Comparison of ENCODE assay signal across 18 cellular contexts in genomic region chr1:227300682-227301081, GRCh38.
"Had no signal": no experiment of that assay in that cellular context is flagged by ENCODE, and none has a peak within 500 bp of the region (broad histone marks: within the 10 kb centered on the region; RNA-seq: fewer than 3 reads in every experiment).

No MANE protein-coding gene starts in this region.

- H3K4me1 Mint-ChIP-seq: nephron progenitor cell; stimulated activated effector memory CD8-positive, alpha-beta T cell treated with anti-CD3 and anti-CD28 coated beads, Interleukin-12 subunit alpha, Interleukin-12 subunit beta, amount 100 ng/mL, for 72 hours had no signal

- ATAC-seq: gastrocnemius medialis; heart right ventricle; naive thymus-derived CD4-positive, alpha-beta T cell; psoas muscle; right lobe of liver; stimulated activated effector memory CD8-positive, alpha-beta T cell treated with anti-CD3 and anti-CD28 coated beads, Interleukin-12 subunit alpha, Interleukin-12 subunit beta, amount 100 ng/mL, for 72 hours had no signal

- H3K27ac ChIP-seq: psoas muscle, right lobe of liver had no signal

- H3K4me3 Mint-ChIP-seq: naive thymus-derived CD4-positive, alpha-beta T cell; nephron progenitor cell; stimulated activated effector memory CD8-positive, alpha-beta T cell treated with anti-CD3 and anti-CD28 coated beads, Interleukin-12 subunit alpha, Interleukin-12 subunit beta, amount 100 ng/mL, for 72 hours; stimulated activated naive CD8-positive, alpha-beta T cell treated with anti-CD3 and anti-CD28 coated beads, Interleukin-15, Interleukin-2, amounts not matched to agents 100 ng/mL and 50 ng/mL, for 24 hours had no signal

- H3K36me3 Mint-ChIP-seq: naive thymus-derived CD4-positive, alpha-beta T cell; stimulated activated effector memory CD8-positive, alpha-beta T cell treated with anti-CD3 and anti-CD28 coated beads, Interleukin-12 subunit alpha, Interleukin-12 subunit beta, amount 100 ng/mL, for 72 hours had no signal

- DNase-seq: dermis blood vessel endothelial cell; gastrocnemius medialis; heart right ventricle; hypothalamus; kidney glomerular epithelial cell; mammary epithelial cell; naive thymus-derived CD4-positive, alpha-beta T cell; nephron progenitor cell; psoas muscle; retina; right lobe of liver; stimulated activated CD4-positive, alpha-beta T cell treated with anti-CD3 and anti-CD28 coated beads, Interleukin-4, amount 100 ng/mL, for 1 hour; stimulated activated CD8-positive, alpha-beta memory T cell treated with anti-CD3 and anti-CD28 coated beads, Interleukin-4, amount 100 ng/mL, for 48 hours; tibial artery; upper lobe of left lung; uterus had no signal

- H3K9me3 Mint-ChIP-seq: stimulated activated effector memory CD8-positive, alpha-beta T cell treated with anti-CD3 and anti-CD28 coated beads, Interleukin-12 subunit alpha, Interleukin-12 subunit beta, amount 100 ng/mL, for 72 hours; stimulated activated naive CD8-positive, alpha-beta T cell treated with anti-CD3 and anti-CD28 coated beads, Interleukin-15, Interleukin-2, amounts not matched to agents 100 ng/mL and 50 ng/mL, for 24 hours had no signal

- H3K27ac Mint-ChIP-seq: naive thymus-derived CD4-positive, alpha-beta T cell; nephron progenitor cell; stimulated activated effector memory CD8-positive, alpha-beta T cell treated with anti-CD3 and anti-CD28 coated beads, Interleukin-12 subunit alpha, Interleukin-12 subunit beta, amount 100 ng/mL, for 72 hours; stimulated activated naive CD8-positive, alpha-beta T cell treated with anti-CD3 and anti-CD28 coated beads, Interleukin-15, Interleukin-2, amounts not matched to agents 100 ng/mL and 50 ng/mL, for 24 hours had no signal
